ENCODE assay signal across 27 cellular contexts in genomic region chr12:119113587-119113986, GRCh38.
"Had no signal": no experiment of that assay in that cellular context is flagged by ENCODE, and none has a peak within 500 bp of the region (broad histone marks: within the 10 kb centered on the region; RNA-seq: fewer than 3 reads in every experiment).

No MANE protein-coding gene starts in this region.

- H3K9me3 ChIP-seq: adrenal gland, SJCRH30 had no signal

- H3K27me3 Mint-ChIP-seq: activated naive CD8-positive, alpha-beta T cell treated with anti-CD3 and anti-CD28 coated beads, Interleukin-2, amount 10 ng/mL, durations not matched to agents 7 days and 5 days had no signal

- H3K27ac Mint-ChIP-seq: activated CD8-positive, alpha-beta T cell treated with anti-CD3 and anti-CD28 coated beads, Interleukin-2, amount 10 ng/mL, durations not matched to agents 7 days and 5 days; activated naive CD8-positive, alpha-beta T cell treated with anti-CD3 and anti-CD28 coated beads, Interleukin-2, amount 10 ng/mL, durations not matched to agents 7 days and 5 days; WTC11 had no signal

- DNase-seq: activated CD4-positive, alpha-beta T cell treated with anti-CD3 and anti-CD28 coated beads for 48 hours; activated CD4-positive, alpha-beta T cell treated with anti-CD3 and anti-CD28 coated beads, Interleukin-2, amount 50 U/mL, for 4 hours; activated CD4-positive, CD25-positive, alpha-beta regulatory T cell treated with anti-CD3 and anti-CD28 coated beads, Interleukin-2, amount 50 U/mL, for 72 hours; activated CD8-positive, alpha-beta memory T cell treated with anti-CD3 and anti-CD28 coated beads, Interleukin-2, amount 50 U/mL, for 48 hours; activated CD8-positive, alpha-beta T cell treated with anti-CD3 and anti-CD28 coated beads, Interleukin-2, amount 10 ng/mL, durations not matched to agents 7 days and 5 days; activated naive CD4-positive, alpha-beta T cell treated with anti-CD3 and anti-CD28 coated beads, Interleukin-2, amount 50 U/mL, for 16 hours; activated naive CD8-positive, alpha-beta T cell treated with anti-CD3 and anti-CD28 coated beads, Interleukin-2, amount 10 ng/mL, durations not matched to agents 7 days and 5 days; activated T-cell treated with anti-CD3 and anti-CD28 coated beads, Interleukin-2, amount 50 U/mL, for 1 hour; adrenal gland; anterior cingulate cortex; cerebellar nuclear complex; IMR-90; KG1; NCI-H1048; NCI-H1417 treated with DMSO at 0.1 percent for 48 hours; NCI-H1930; NCI-H446 treated with DMSO at 0.1 percent for 48 hours; NCI-H774; NK-92 treated with Interleukin-12 subunit alpha and Interleukin-12 subunit beta, amount 100 ng/mL, for 24 hours; OCI-M1; Right ventricle myocardium superior; RPMI8226; SJCRH30; SW 1271 had no signal

- ATAC-seq: activated CD8-positive, alpha-beta T cell treated with anti-CD3 and anti-CD28 coated beads, Interleukin-2, amount 10 ng/mL, durations not matched to agents 7 days and 5 days; Panc1; SK-N-SH treated with all-trans-retinoic acid at 6 μM for 48 hours; WTC11 had no signal

- H3K36me3 Mint-ChIP-seq: activated naive CD8-positive, alpha-beta T cell treated with anti-CD3 and anti-CD28 coated beads, Interleukin-2, amount 10 ng/mL, durations not matched to agents 7 days and 5 days had no signal

- H3K27ac ChIP-seq: adrenal gland, SJCRH30 had no signal

- H3K4me3 Mint-ChIP-seq: activated CD8-positive, alpha-beta T cell treated with anti-CD3 and anti-CD28 coated beads, Interleukin-2, amount 10 ng/mL, durations not matched to agents 7 days and 5 days; activated naive CD8-positive, alpha-beta T cell treated with anti-CD3 and anti-CD28 coated beads, Interleukin-2, amount 10 ng/mL, durations not matched to agents 7 days and 5 days; WTC11 had no signal

- H3K4me1 Mint-ChIP-seq: activated naive CD8-positive, alpha-beta T cell treated with anti-CD3 and anti-CD28 coated beads, Interleukin-2, amount 10 ng/mL, durations not matched to agents 7 days and 5 days had no signal
